Comparison of ENCODE assay signal across 8 cellular contexts in genomic region chr9:33778700-33779351, GRCh38. TPM values are rescaled to one million over a fixed set of nuclear protein-coding genes. Genes with fewer than 3 reads are reported as not detected.
DNase-seq lines count a peak whose midpoint lies in the region; ATAC-seq and TF ChIP-seq lines count a peak whose summit lies in the region.

No MANE protein-coding gene starts in this region.

- no peaks in the 10 kb centered on the region for H3K36me3 ChIP-seq in lung (ENCODE audit: control insufficient read depth in 2 of 2, insufficient read depth in 2 of 2, low read length in 2 of 2)

- peak overlapping the region in 29 of 59 donors; percentile 2 to 69 (median 36) for H3K27ac ChIP-seq in dorsolateral prefrontal cortex
- H3K27ac ChIP-seq in lung (ENCODE audit: low read depth in 1 of 2, low read length in 1 of 2), result no peak overlapping the region

- ATAC-seq in HG02870 (IDR thresholded peaks at IDR 0.05; ENCODE audit: unreplicated experiment) (peak; percentile 62), lung (ENCODE audit: insufficient read depth, low FRiP score) (peak; percentile 76)
- ATAC-seq in activated CD4-positive, CD25-positive, alpha-beta regulatory T cell treated with anti-CD3 and anti-CD28 coated beads, Interleukin-2, amount 50 U/mL, for 24 hours, result peak; percentile 61 to 71
- peak; percentile 84 for ATAC-seq in stimulated activated effector memory CD8-positive, alpha-beta T cell treated with anti-CD3 and anti-CD28 coated beads, Interleukin-12 subunit alpha, Interleukin-12 subunit beta, amount 100 ng/mL, for 72 hours

- peak; percentile 44 for DNase-seq in activated gamma-delta T cell treated with Interleukin-2 at 50 U/mL for 16 hours
- no peak for DNase-seq in activated gamma-delta T cell (lab: John Stamatoyannopoulos, UW)
- peak; percentile 71 for DNase-seq in NCI-H2196 (lab: John Stamatoyannopoulos, UW; ENCODE audit: unreplicated experiment)
- peak in 5 of 10 donors; percentile 20 to 64 (median 40) for DNase-seq in dorsolateral prefrontal cortex
- peak; percentile 44 for DNase-seq in lung (ENCODE audit: low spot score)
- peak; percentile 17 to 71 for DNase-seq in stimulated activated effector memory CD8-positive, alpha-beta T cell treated with anti-CD3 and anti-CD28 coated beads, Interleukin-12 subunit alpha, Interleukin-12 subunit beta, amount 100 ng/mL, for 72 hours (ENCODE audit: low spot score in 2 of 2)

- no peaks in the 10 kb centered on the region for H3K27me3 ChIP-seq in dorsolateral prefrontal cortex
- H3K27me3 ChIP-seq in lung (ENCODE audit: control insufficient read depth, insufficient read depth), result no peaks in the 10 kb centered on the region

- no peaks in the 10 kb centered on the region for H3K4me1 ChIP-seq in lung (ENCODE audit: control insufficient read depth in 2 of 2, insufficient read depth in 2 of 2, low read length in 2 of 2)

- no peaks in the 10 kb centered on the region for H3K36me3 Mint-ChIP-seq in stimulated activated effector memory CD8-positive, alpha-beta T cell treated with anti-CD3 and anti-CD28 coated beads, Interleukin-12 subunit alpha, Interleukin-12 subunit beta, amount 100 ng/mL, for 72 hours

- H3K4me3 Mint-ChIP-seq in stimulated activated effector memory CD8-positive, alpha-beta T cell treated with anti-CD3 and anti-CD28 coated beads, Interleukin-12 subunit alpha, Interleukin-12 subunit beta, amount 100 ng/mL, for 72 hours, result no peak overlapping the region

- intact Hi-C loops in dorsolateral prefrontal cortex (cut with DNase I), result no loop called here

- no peak overlapping the region for H3K27ac Mint-ChIP-seq in stimulated activated effector memory CD8-positive, alpha-beta T cell treated with anti-CD3 and anti-CD28 coated beads, Interleukin-12 subunit alpha, Interleukin-12 subunit beta, amount 100 ng/mL, for 72 hours

- TF ChIP-seq CTCF in dorsolateral prefrontal cortex (IDR thresholded peaks at IDR 0.05 in 54 of 56, conservative IDR thresholded peaks at IDR 0.05 in 2 of 56; ENCODE audit: low read depth in 1 of 56, partially characterized antibody in 56 of 56) (peak; percentile 49 to 80 (median 70)), lung (IDR thresholded peaks at IDR 0.05; ENCODE audit: control extremely low read depth, extremely low read depth) (peak; percentile 35)

- H3K9me3 Mint-ChIP-seq in stimulated activated effector memory CD8-positive, alpha-beta T cell treated with anti-CD3 and anti-CD28 coated beads, Interleukin-12 subunit alpha, Interleukin-12 subunit beta, amount 100 ng/mL, for 72 hours, result no peaks in the 10 kb centered on the region

- peaks cover 6% of the 10 kb centered on the region for H3K4me1 Mint-ChIP-seq in stimulated activated effector memory CD8-positive, alpha-beta T cell treated with anti-CD3 and anti-CD28 coated beads, Interleukin-12 subunit alpha, Interleukin-12 subunit beta, amount 100 ng/mL, for 72 hours

- H3K4me3 ChIP-seq in dorsolateral prefrontal cortex (peak overlapping the region in 1 of 59 donors; percentile 7), lung (no peak overlapping the region)

- H3K9me3 ChIP-seq in lung (ENCODE audit: control insufficient read depth in 2 of 2, insufficient read depth in 1 of 2, low read length in 1 of 2), result no peaks in the 10 kb centered on the region

- WGBS in lung, 2 donors, result 17 to 18% methylated on average over 6 of the region's 6 CpGs

RNA-seq across cellular contexts. Expression of gene PRSS3, which starts 16.5 kb away (rescaled TPM):
- total RNA-seq in dorsolateral prefrontal cortex (10 to 100 TPM in 119 of 120 experiments, 1 to 10 TPM in 1; 7.2 to 61.3 (median 34.3) TPM), lung (1 to 10 TPM in 1 of 2 donors, not detected in 1; 1.3 TPM)
- polyA plus RNA-seq in lung, result under 1 TPM; 0.26 to 0.37 TPM

RNA-seq across cellular contexts. Expression of gene UBE2R2, which starts 38.1 kb away (rescaled TPM):
- total RNA-seq in dorsolateral prefrontal cortex (10 to 100 TPM; 31.7 to 50.3 (median 42.2) TPM), lung (10 to 100 TPM; 29.4 to 29.5 TPM)
- polyA plus RNA-seq in lung, result 10 to 100 TPM; 16.2 to 25.4 TPM
